In genomic region chr3:188149587-188149986, GRCh38 we compare ENCODE assay signal across 17 cellular contexts. TPM values are rescaled to one million over a fixed set of nuclear protein-coding genes. Genes with fewer than 3 reads are reported as not detected.
DNase-seq lines count a peak whose midpoint lies in the region; ATAC-seq and TF ChIP-seq lines count a peak whose summit lies in the region.
"Had no signal": no experiment of that assay in that cellular context is flagged by ENCODE, and none has a peak within 500 bp of the region (broad histone marks: within the 10 kb centered on the region; RNA-seq: fewer than 3 reads in every experiment).

No MANE protein-coding gene starts in this region.

- in situ Hi-C loops in mammary epithelial cell (cut with MboI; ENCODE audit: low sequenced_read_pairs in 2 of 2): no loop called here

- no peak overlapping the region for H3K4me3 Mint-ChIP-seq in MCF 10A (ENCODE audit: unreplicated experiment)
- H3K4me3 Mint-ChIP-seq: B cell; CD8-positive, alpha-beta T cell had no signal

- H3K9ac ChIP-seq in mammary epithelial cell (ENCODE audit: insufficient read depth, low read length) (no peak overlapping the region), mesendoderm (ENCODE audit: low read length) (no peak overlapping the region)
- H3K9ac ChIP-seq: BLaER1, GM23248 had no signal

- no peak overlapping the region for H2BK15ac ChIP-seq in mesendoderm (replicated peaks; ENCODE audit: low read depth)

- DNase-seq in DMS 273 (lab: John Stamatoyannopoulos, UW; ENCODE audit: unreplicated experiment) (peak; percentile 33), DMS 273 treated with DMSO at 0.1 percent for 48 hours (lab: John Stamatoyannopoulos, UW) (no peak), MCF 10A (ENCODE audit: unreplicated experiment) (no peak), mammary epithelial cell (no peak), mesendoderm (peak; percentile 81)
- DNase-seq: Caco-2; CD4-positive, CD25-positive, alpha-beta regulatory T cell; DMS53; GF-D8; H7 had no signal

- H3K36me3 ChIP-seq in mammary epithelial cell (ENCODE audit: insufficient read depth, low read length) (no peaks in the 10 kb centered on the region), mesendoderm (ENCODE audit: control insufficient read depth, insufficient read depth, low read length) (no peaks in the 10 kb centered on the region)
- H3K36me3 ChIP-seq: BLaER1 had no signal

- H2AK5ac ChIP-seq in mesendoderm (ENCODE audit: low read length): no peak overlapping the region

- no peak overlapping the region for H3K18ac ChIP-seq in mesendoderm (ENCODE audit: low read length)

- ATAC-seq in GM19467 (IDR thresholded peaks at IDR 0.05; ENCODE audit: unreplicated experiment): no peak
- ATAC-seq: CD8-positive, alpha-beta T cell had no signal

- POLR2A ChIA-PET in MCF 10A (lab: Yijun Ruan, JAX): no interaction called here

- peaks cover 13% of the 10 kb centered on the region for H3K4me1 ChIP-seq in mammary epithelial cell (ENCODE audit: insufficient read depth, low read length)
- peaks cover 3% of the 10 kb centered on the region for H3K4me1 ChIP-seq in mesendoderm (ENCODE audit: control insufficient read depth, low read depth, low read length)

- H4K8ac ChIP-seq in mesendoderm (ENCODE audit: low read depth, low read length): no peak overlapping the region

- H3K4ac ChIP-seq in mesendoderm (ENCODE audit: low read depth, low read length): no peak overlapping the region

- H3K4me2 ChIP-seq in mammary epithelial cell (ENCODE audit: insufficient read depth, low read depth, low read length) (no peak overlapping the region), mesendoderm (ENCODE audit: low read length) (no peak overlapping the region)
- H3K4me2 ChIP-seq: BLaER1 had no signal

- WGBS in mammary epithelial cell (ENCODE audit: low coverage, missing lambda C conversion rate): 100% methylated on average over 8 of the region's 9 CpGs
- no CpG with 5 or more reads among the region's 9 CpGs for WGBS in mesendoderm (ENCODE audit: extremely low coverage, insufficient coverage, low lambda C conversion rate)

- H2AFZ ChIP-seq in mammary epithelial cell (ENCODE audit: low read depth, low read length): no peak overlapping the region
- H2AFZ ChIP-seq: GM23248 had no signal

- no peak overlapping the region for H4K5ac ChIP-seq in mesendoderm (ENCODE audit: low read length)

- CTCF ChIA-PET in MCF 10A (lab: Yijun Ruan, JAX): interaction anchor here (0.7 kb wide), 1 partner anchor 1082 kb away, joined by 4 read pairs; no protein-coding TSS in a partner anchor
- CTCF ChIA-PET in mammary epithelial cell (lab: Charles Lee; ENCODE audit: low non-redundant PET): no interaction called here

- peaks cover 19% of the 10 kb centered on the region for H3K36me3 Mint-ChIP-seq in MCF 10A (ENCODE audit: insufficient read depth, unreplicated experiment)
- H3K36me3 Mint-ChIP-seq: CD4-positive, CD25-positive, alpha-beta regulatory T cell; CD8-positive, alpha-beta T cell had no signal

- H3K9me3 Mint-ChIP-seq in MCF 10A (ENCODE audit: unreplicated experiment): no peaks in the 10 kb centered on the region
- H3K9me3 Mint-ChIP-seq: CD4-positive, CD25-positive, alpha-beta regulatory T cell; CD8-positive, alpha-beta T cell had no signal

- dilution Hi-C loops in mammary epithelial cell (cut with HindIII; ENCODE audit: low sequenced_read_pairs): no loop called here

- no peak overlapping the region for H3K23ac ChIP-seq in mesendoderm (ENCODE audit: low read length)

- no peak overlapping the region for H2BK120ac ChIP-seq in mesendoderm (ENCODE audit: low read depth, low read length)

- H4K20me1 ChIP-seq in mammary epithelial cell (ENCODE audit: insufficient read depth, low read length): no peaks in the 10 kb centered on the region
- H4K20me1 ChIP-seq: BLaER1 had no signal

- no peak overlapping the region for H2BK5ac ChIP-seq in mesendoderm (ENCODE audit: low read length)

- H3K4me1 Mint-ChIP-seq in MCF 10A (ENCODE audit: insufficient read depth, unreplicated experiment): peaks cover 13% of the 10 kb centered on the region

- H3K27ac Mint-ChIP-seq in MCF 10A (ENCODE audit: low read depth, unreplicated experiment): peak overlapping the region; percentile 46
- H3K27ac Mint-ChIP-seq: B cell; CD4-positive, CD25-positive, alpha-beta regulatory T cell; CD8-positive, alpha-beta T cell had no signal

- H3K79me1 ChIP-seq in mesendoderm (ENCODE audit: low read length): peaks cover 1% of the 10 kb centered on the region

- H3K79me2 ChIP-seq in mammary epithelial cell (ENCODE audit: insufficient read depth, low read length): peaks cover 11% of the 10 kb centered on the region
- no peaks in the 10 kb centered on the region for H3K79me2 ChIP-seq in mesendoderm (ENCODE audit: control insufficient read depth, insufficient read depth, low read length)

- H3K4me3 ChIP-seq in mammary epithelial cell (replicated peaks in 1 of 3; ENCODE audit: insufficient read depth in 1 of 3, low read depth in 2 of 3, low read length in 3 of 3) (no peak overlapping the region), mesendoderm (ENCODE audit: low read length) (no peak overlapping the region)
- H3K4me3 ChIP-seq: BLaER1, GM23248 had no signal

- intact Hi-C loops in MCF 10A (cut with micrococcal nuclease) (no loop called here), mammary epithelial cell (cut with micrococcal nuclease) (no loop called here)

- no peaks in the 10 kb centered on the region for H3K27me3 Mint-ChIP-seq in MCF 10A (ENCODE audit: insufficient read depth, unreplicated experiment)
- H3K27me3 Mint-ChIP-seq: B cell had no signal

- H3K27me3 ChIP-seq in mammary epithelial cell (ENCODE audit: insufficient read depth, low read length) (no peaks in the 10 kb centered on the region), mesendoderm (ENCODE audit: insufficient read depth, low read length, poor library complexity) (no peaks in the 10 kb centered on the region)
- H3K27me3 ChIP-seq: BLaER1 had no signal

- TF ChIP-seq CTCF in MCF 10A (IDR thresholded peaks at IDR 0.05; ENCODE audit: unreplicated experiment) (no peak), mammary epithelial cell (conservative IDR thresholded peaks at IDR 0.05 in 1 of 2, IDR thresholded peaks at IDR 0.05 in 1 of 2; ENCODE audit: extremely low read depth in 1 of 2, insufficient read depth in 1 of 2, low read depth in 1 of 2, low read length in 2 of 2) (no peak)

- H3K56ac ChIP-seq in mesendoderm (ENCODE audit: low read length): no peak overlapping the region

- no peak overlapping the region for H3K27ac ChIP-seq in mammary epithelial cell (ENCODE audit: insufficient read depth, low read depth, low read length)
- H3K27ac ChIP-seq in mesendoderm (ENCODE audit: low read depth, low read length): no peak overlapping the region
- H3K27ac ChIP-seq: 22Rv1, BLaER1, C4-2B, GM23248 had no signal

- H3K9me3 ChIP-seq in mammary epithelial cell (replicated peaks; ENCODE audit: insufficient read depth, low read length): no peaks in the 10 kb centered on the region
- H3K9me3 ChIP-seq: BLaER1, Caco-2 had no signal

- no TSS peak for BruUV-seq in MCF 10A (replicated peaks; lab: Mats Ljungman, UMichigan)
- no TSS peak for BruUV-seq in mammary epithelial cell (replicated peaks; lab: Mats Ljungman, UMichigan)

RNA-seq across cellular contexts. Expression of gene LPP, which starts 4.4 kb away (rescaled TPM):
- total RNA-seq in MCF 10A (2022) (107 and 117 TPM in 2 replicates), mammary epithelial cell (100 to 1,000 TPM in 1 of 2 donors, 10 to 100 TPM in 1; 66.8 to 109 TPM)
- polyA plus RNA-seq in mammary epithelial cell: 19.1 TPM
- polyA minus RNA-seq in mammary epithelial cell: 149 TPM
- 30.8 TPM for polyA plus RNA-seq in mesendoderm (2013, experiment 1 of 2)
- 28.3 TPM for polyA plus RNA-seq in mesendoderm (2013, experiment 2 of 2)

Comparison
In these comparisons a context has a peak if more than half of its experiments do, and no peak if none do; other contexts are left out.
1. DNase-seq: peak in DMS 273 (single experiment) and mesendoderm (single experiment); none in DMS 273 treated with DMSO at 0.1 percent for 48 hours (single experiment), MCF 10A (single experiment) and mammary epithelial cell (single experiment).